Comparison of ENCODE assay signal across 22 cellular contexts in genomic region chr17:17200831-17201230, GRCh38. TPM values are rescaled to one million over a fixed set of nuclear protein-coding genes. Genes with fewer than 3 reads are reported as not detected.
A peak's percentile ranks its signal among the peaks of the same experiment; 100 is the strongest.
DNase-seq lines count a peak whose midpoint lies in the region; ATAC-seq and TF ChIP-seq lines count a peak whose summit lies in the region.
"Had no signal": no experiment of that assay in that cellular context is flagged by ENCODE, and none has a peak within 500 bp of the region (broad histone marks: within the 10 kb centered on the region; RNA-seq: fewer than 3 reads in every experiment).

No MANE protein-coding gene starts in this region.

- no peaks in the 10 kb centered on the region for H3K9me3 Mint-ChIP-seq in activated CD8-positive, alpha-beta T cell treated with anti-CD3 and anti-CD28 coated beads for 36 hours
- H3K9me3 Mint-ChIP-seq: activated naive CD8-positive, alpha-beta T cell treated with anti-CD3 and anti-CD28 coated beads, Interleukin-2, amount 10 ng/mL, durations not matched to agents 7 days and 5 days; CD4-positive, CD25-positive, alpha-beta regulatory T cell; T-helper 1 cell treated with Interleukin-12 subunit alpha and Interleukin-12 subunit beta and Interleukin-4 antibody, amounts not matched to agents 30 μg/mL and 1 μg/mL, for 36 hours had no signal

- H3K27ac ChIP-seq in AG04450 (ENCODE audit: low read depth, low read length): peak overlapping the region; percentile 31
- H3K27ac ChIP-seq in rectal smooth muscle tissue (ENCODE audit: low read depth, low read length): peak overlapping the region; percentile 80
- H3K27ac ChIP-seq: parathyroid adenoma, WERI-Rb-1 had no signal

- POLR2A ChIA-PET in AG04450 (lab: Yijun Ruan, JAX): interaction anchor here (1.2 to 1.5 kb wide), 2 partner anchors 9 to 10 kb away, joined by 3 to 6 read pairs; no protein-coding TSS in a partner anchor
- POLR2A ChIA-PET in activated CD8-positive, alpha-beta T cell treated with anti-CD3 and anti-CD28 coated beads for 36 hours (lab: Charles Lee): interaction anchor here (0.6 to 1.4 kb wide), 5 partner anchors 10 to 72 kb away, joined by 3 read pairs; no protein-coding TSS in a partner anchor

- no peaks in the 10 kb centered on the region for H3K27me3 Mint-ChIP-seq in activated CD8-positive, alpha-beta T cell treated with anti-CD3 and anti-CD28 coated beads for 36 hours
- H3K27me3 Mint-ChIP-seq: activated naive CD8-positive, alpha-beta T cell treated with anti-CD3 and anti-CD28 coated beads, Interleukin-2, amount 10 ng/mL, durations not matched to agents 7 days and 5 days; CD4-positive, CD25-positive, alpha-beta regulatory T cell had no signal

- H3K4me1 ChIP-seq in rectal smooth muscle tissue (ENCODE audit: control insufficient read depth, insufficient read depth, low read length): peaks cover 42% of the 10 kb centered on the region

- peaks cover 28% of the 10 kb centered on the region for H3K4me1 Mint-ChIP-seq in activated CD8-positive, alpha-beta T cell treated with anti-CD3 and anti-CD28 coated beads for 36 hours (ENCODE audit: low read depth)

- no peak overlapping the region for H3K27ac Mint-ChIP-seq in activated CD8-positive, alpha-beta T cell treated with anti-CD3 and anti-CD28 coated beads for 36 hours
- H3K27ac Mint-ChIP-seq: activated naive CD8-positive, alpha-beta T cell treated with anti-CD3 and anti-CD28 coated beads, Interleukin-2, amount 10 ng/mL, durations not matched to agents 7 days and 5 days had no signal

- in situ Hi-C loops in astrocyte of the spinal cord (cut with HindIII; ENCODE audit: low sequenced_read_pairs): no loop called here

- H3K36me3 ChIP-seq in rectal smooth muscle tissue (ENCODE audit: control insufficient read depth, insufficient read depth, low read length): no peaks in the 10 kb centered on the region

- intact Hi-C loops in activated CD8-positive, alpha-beta T cell treated with anti-CD3 and anti-CD28 coated beads for 36 hours (cut with micrococcal nuclease): no loop called here

- no peaks in the 10 kb centered on the region; the same call in 1 of the 2 replicates for H3K9me3 ChIP-seq in AG04450 (ENCODE audit: control insufficient read depth, insufficient read depth, low read length)
- H3K9me3 ChIP-seq: mucosa of descending colon had no signal

- H3K4me3 ChIP-seq in AG04450 (ENCODE audit: low read depth, low read length) (no peak overlapping the region), astrocyte of the spinal cord (ENCODE audit: low read depth, low read length) (no peak overlapping the region), rectal smooth muscle tissue (ENCODE audit: low read length) (no peak overlapping the region)
- H3K4me3 ChIP-seq: mucosa of descending colon had no signal

- ATAC-seq in GM21737 (IDR thresholded peaks at IDR 0.05; ENCODE audit: unreplicated experiment): no peak
- ATAC-seq in activated CD8-positive, alpha-beta T cell treated with anti-CD3 and anti-CD28 coated beads for 36 hours: no peak
- no peak for ATAC-seq in HG03045 (IDR thresholded peaks at IDR 0.05; ENCODE audit: unreplicated experiment)
- ATAC-seq: left lobe of liver, mucosa of descending colon had no signal

- H3K27me3 ChIP-seq in AG04450 (ENCODE audit: control insufficient read depth, insufficient read depth, low read length) (no peaks in the 10 kb centered on the region), rectal smooth muscle tissue (ENCODE audit: control insufficient read depth, insufficient read depth, low read length) (no peaks in the 10 kb centered on the region)

- H3K4me3 Mint-ChIP-seq in activated CD8-positive, alpha-beta T cell treated with anti-CD3 and anti-CD28 coated beads for 36 hours: no peak overlapping the region
- H3K4me3 Mint-ChIP-seq: activated naive CD8-positive, alpha-beta T cell treated with anti-CD3 and anti-CD28 coated beads, Interleukin-2, amount 10 ng/mL, durations not matched to agents 7 days and 5 days; T-helper 1 cell treated with Interleukin-12 subunit alpha and Interleukin-12 subunit beta and Interleukin-4 antibody, amounts not matched to agents 30 μg/mL and 1 μg/mL, for 36 hours had no signal

- no peak overlapping the region for H3K9ac ChIP-seq in rectal smooth muscle tissue (ENCODE audit: low read length)
- H3K9ac ChIP-seq: parathyroid adenoma had no signal

- TF ChIP-seq CTCF in AG04450 (IDR thresholded peaks at IDR 0.05; ENCODE audit: low read depth, low read length): no peak
- TF ChIP-seq CTCF in astrocyte of the spinal cord (IDR thresholded peaks at IDR 0.05; ENCODE audit: low read depth, low read length): no peak
- no peak for TF ChIP-seq CTCF in activated CD8-positive, alpha-beta T cell treated with anti-CD3 and anti-CD28 coated beads for 36 hours (IDR thresholded peaks at IDR 0.05)

- CTCF ChIA-PET in AG04450 (lab: Charles Lee): interaction anchor here (1.1 to 1.5 kb wide), 2 partner anchors 92 to 203 kb away, joined by 3 to 5 read pairs; no protein-coding TSS in a partner anchor
- CTCF ChIA-PET in activated CD8-positive, alpha-beta T cell treated with anti-CD3 and anti-CD28 coated beads for 36 hours (lab: Charles Lee): interaction anchor here (0.7 kb wide), 1 partner anchor 10 kb away, joined by 3 read pairs; no protein-coding TSS in a partner anchor

- H3K36me3 Mint-ChIP-seq in activated CD8-positive, alpha-beta T cell treated with anti-CD3 and anti-CD28 coated beads for 36 hours (ENCODE audit: low read depth): peaks cover 28% of the 10 kb centered on the region

- no peak for DNase-seq in AG04450 (ENCODE audit: low read depth, low spot score)
- DNase-seq in astrocyte of the spinal cord (ENCODE audit: low read depth, low spot score): peak; percentile 30
- peak; percentile 33 for DNase-seq in left kidney (ENCODE audit: low read depth, low spot score)
- DNase-seq in activated CD8-positive, alpha-beta T cell treated with anti-CD3 and anti-CD28 coated beads for 36 hours: no peak
- no peak for DNase-seq in NCI-H1694 (lab: John Stamatoyannopoulos, UW)
- DNase-seq: ACHN; activated CD4-positive, alpha-beta T cell treated with anti-CD3 and anti-CD28 coated beads, Interleukin-2, amount 50 U/mL, for 4 hours; activated naive CD8-positive, alpha-beta T cell treated with anti-CD3 and anti-CD28 coated beads, Interleukin-2, amount 10 ng/mL, durations not matched to agents 7 days and 5 days; CD4-positive, CD25-positive, alpha-beta regulatory T cell; GDM1; NCI-H1417; NCI-H748 treated with DMSO at 0.1 percent for 48 hours; OCI-M1; stimulated activated CD4-positive, alpha-beta T cell treated with anti-CD3 and anti-CD28 coated beads, Interleukin-1b, Interleukin-23, amount 100 ng/mL, for 48 hours; WERI-Rb-1 had no signal

RNA-seq across cellular contexts. Expression of gene PLD6, which starts 5.3 kb away (rescaled TPM):
- 1.6 and 1.7 TPM in 2 replicates for polyA plus RNA-seq in AG04450 (2011; rRNA removed)
- polyA minus RNA-seq in AG04450 (2011; rRNA and poly(A)+ RNA removed): 1.3 and 2.2 TPM in 2 replicates
- 1 to 10 TPM; 6.1 to 6.2 TPM for total RNA-seq in activated CD8-positive, alpha-beta T cell treated with anti-CD3 and anti-CD28 coated beads for 36 hours

RNA-seq across cellular contexts. Expression of gene FLCN, which starts 36.1 kb away (rescaled TPM):
- 13.7 and 17.8 TPM in 2 replicates for polyA plus RNA-seq in AG04450 (2011; rRNA removed)
- polyA minus RNA-seq in AG04450 (2011; rRNA and poly(A)+ RNA removed): 34.7 and 42.2 TPM in 2 replicates
- 10 to 100 TPM; 15.4 to 17.2 TPM for total RNA-seq in activated CD8-positive, alpha-beta T cell treated with anti-CD3 and anti-CD28 coated beads for 36 hours

Comparison
In these comparisons a context has a peak if more than half of its experiments do, and no peak if none do; other contexts are left out.
1. DNase-seq: peak in astrocyte of the spinal cord (single experiment) and left kidney (single experiment); none in AG04450 (single experiment), activated CD8-positive, alpha-beta T cell treated with anti-CD3 and anti-CD28 coated beads for 36 hours (single experiment) and NCI-H1694 (single experiment).